8 cellular contexts compared by ENCODE assay signal in the genomic region with DNA sequence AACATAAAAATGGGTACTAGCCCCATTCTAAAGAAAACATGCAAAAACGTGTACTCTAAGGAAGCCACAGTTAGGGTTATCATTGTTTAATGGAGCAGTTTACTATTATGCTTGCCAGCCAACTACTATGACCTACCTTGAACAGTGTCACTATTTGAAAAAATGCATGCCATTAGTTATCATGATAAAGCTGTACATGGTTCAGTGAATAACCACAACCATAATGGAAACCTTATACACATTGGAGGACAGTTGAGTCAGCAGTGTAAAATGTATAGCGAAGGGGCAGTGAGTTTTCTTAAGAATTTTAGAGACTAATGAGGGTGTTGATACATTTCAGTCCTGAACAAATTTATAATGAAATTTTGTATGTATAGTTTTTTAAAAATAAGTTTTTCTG.
"Had no signal": no experiment of that assay in that cellular context is flagged by ENCODE, and none has a peak within 500 bp of the region (broad histone marks: within the 10 kb centered on the region; RNA-seq: fewer than 3 reads in every experiment).

No MANE protein-coding gene starts in this region.

- FAIRE-seq: G401.6, GM12878, GM12891, GM12892, GM18507, GM19239 had no signal

- ATAC-seq: GM12878 had no signal

- DNase-seq: GDM1, GF-D8 had no signal

- H3K4me3 ChIP-seq: GM12878 had no signal
